In the genomic region with DNA sequence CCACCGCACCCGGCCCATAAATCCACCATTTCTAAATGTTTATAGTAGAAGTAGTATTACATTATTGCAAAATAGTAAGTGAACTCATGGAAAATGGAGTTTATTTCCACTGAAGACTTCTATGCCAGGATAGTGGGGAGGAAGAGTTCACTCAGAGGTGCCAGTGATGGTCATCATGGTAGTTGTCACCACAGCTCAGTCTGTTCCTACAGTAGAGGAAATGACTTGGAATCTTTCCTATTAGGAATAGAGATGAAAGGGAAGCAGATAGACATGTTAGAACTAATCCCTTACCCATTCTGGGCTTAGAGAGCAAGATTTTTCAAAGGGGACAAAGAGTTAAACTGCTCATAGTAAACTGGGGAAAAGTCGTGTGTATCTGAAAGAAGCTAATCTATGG, we compare ENCODE assay signal across 30 cellular contexts. TPM values are rescaled to one million over a fixed set of nuclear protein-coding genes. Genes with fewer than 3 reads are reported as not detected.
DNase-seq lines count a peak whose midpoint lies in the region; ATAC-seq and TF ChIP-seq lines count a peak whose summit lies in the region.
"Had no signal": no experiment of that assay in that cellular context is flagged by ENCODE, and none has a peak within 500 bp of the region (broad histone marks: within the 10 kb centered on the region; RNA-seq: fewer than 3 reads in every experiment).

No MANE protein-coding gene starts in this region.

- H3K36me3 ChIP-seq in mesodermal cell (ENCODE audit: control insufficient read depth, insufficient read depth, low read length): peaks cover 58% of the 10 kb centered on the region

- peaks cover 3% of the 10 kb centered on the region for H3K4me1 ChIP-seq in mesodermal cell (ENCODE audit: control insufficient read depth, insufficient read depth, low read length, poor library complexity, severe bottlenecking)
- H3K4me1 ChIP-seq: BE2C had no signal

- CTCF ChIA-PET in activated CD8-positive, alpha-beta T cell treated with anti-CD3 and anti-CD28 coated beads for 36 hours (lab: Charles Lee): interaction anchor here (1.3 to 4.5 kb wide), 2 partner anchors 8 to 15 kb away, joined by 3 to 17 read pairs; no protein-coding TSS in a partner anchor
- CTCF ChIA-PET in activated CD8-positive, alpha-beta T cell treated with anti-CD3 and anti-CD28 coated beads, Interleukin-2, amount 10 ng/mL, durations not matched to agents 7 days and 5 days (lab: Charles Lee): no interaction called here
- CTCF ChIA-PET in WTC11 (lab: Charles Lee): interaction anchor here (0.7 to 1.7 kb wide), 4 partner anchors 14 to 97 kb away, joined by 3 to 6 read pairs (median 4); no protein-coding TSS in a partner anchor

- 83 to 100% methylated on average over 1 of the region's 3 CpGs for WGBS in mesodermal cell (ENCODE audit: insufficient coverage in 2 of 2), 2 experiments

- intact Hi-C loops in activated CD8-positive, alpha-beta T cell treated with anti-CD3 and anti-CD28 coated beads for 36 hours (cut with micrococcal nuclease): no loop called here

- H3K27ac ChIP-seq in mesodermal cell (ENCODE audit: low read depth, low read length, severe bottlenecking): peak overlapping the region; percentile 53
- H3K27ac ChIP-seq: 22Rv1 had no signal

- DNase-seq in activated CD8-positive, alpha-beta T cell treated with anti-CD3 and anti-CD28 coated beads for 36 hours: no peak
- no peak for DNase-seq in activated CD8-positive, alpha-beta T cell treated with anti-CD3 and anti-CD28 coated beads, Interleukin-2, amount 10 ng/mL, durations not matched to agents 7 days and 5 days
- DNase-seq in WTC11 (ENCODE audit: low spot score): no peak
- peak; percentile 29 for DNase-seq in epithelial cell of esophagus (ENCODE audit: low read depth)
- DNase-seq in NCI-H1092 treated with DMSO at 0.1 percent for 48 hours (lab: John Stamatoyannopoulos, UW): no peak
- DNase-seq: ACHN; BE2C; CD8-positive, alpha-beta memory T cell; DMS 273 treated with DMSO at 0.1 percent for 48 hours; DMS79; EL; GDM1; KBM-7; MV-4-11; NCI-H1105 treated with DMSO at 0.1 percent for 48 hours; NCI-H2029; NCI-H446 treated with DMSO at 0.1 percent for 48 hours; NCI-H526 treated with DMSO at 0.1 percent for 48 hours; RPMI8226; SHP77 had no signal

- no peaks in the 10 kb centered on the region for H3K9me3 Mint-ChIP-seq in activated CD8-positive, alpha-beta T cell treated with anti-CD3 and anti-CD28 coated beads for 36 hours
- H3K9me3 Mint-ChIP-seq in activated CD8-positive, alpha-beta T cell treated with anti-CD3 and anti-CD28 coated beads, Interleukin-2, amount 10 ng/mL, durations not matched to agents 7 days and 5 days (ENCODE audit: insufficient read depth): no peaks in the 10 kb centered on the region
- H3K9me3 Mint-ChIP-seq in WTC11: no peaks in the 10 kb centered on the region
- H3K9me3 Mint-ChIP-seq: CD14-positive monocyte; CD8-positive, alpha-beta memory T cell had no signal

- no peak for TF ChIP-seq CTCF in activated CD8-positive, alpha-beta T cell treated with anti-CD3 and anti-CD28 coated beads for 36 hours (IDR thresholded peaks at IDR 0.05)
- TF ChIP-seq CTCF in WTC11 (IDR thresholded peaks at IDR 0.05) (no peak), epithelial cell of esophagus (IDR thresholded peaks at IDR 0.05; ENCODE audit: insufficient read depth, low read depth, low read length, missing control alignments) (no peak)

- no peak for ATAC-seq in activated CD8-positive, alpha-beta T cell treated with anti-CD3 and anti-CD28 coated beads for 36 hours
- ATAC-seq in activated CD8-positive, alpha-beta T cell treated with anti-CD3 and anti-CD28 coated beads, Interleukin-2, amount 10 ng/mL, durations not matched to agents 7 days and 5 days: no peak
- ATAC-seq in WTC11: no peak
- no peak for ATAC-seq in HG02884 (IDR thresholded peaks at IDR 0.05; ENCODE audit: unreplicated experiment)
- no peak for ATAC-seq in GM19395 (IDR thresholded peaks at IDR 0.05; ENCODE audit: unreplicated experiment)
- ATAC-seq: GM12878, HCT116, HepG2 had no signal

- H3K27ac Mint-ChIP-seq in activated CD8-positive, alpha-beta T cell treated with anti-CD3 and anti-CD28 coated beads for 36 hours: peak overlapping the region; percentile 20
- no peak overlapping the region for H3K27ac Mint-ChIP-seq in activated CD8-positive, alpha-beta T cell treated with anti-CD3 and anti-CD28 coated beads, Interleukin-2, amount 10 ng/mL, durations not matched to agents 7 days and 5 days
- peak overlapping the region; percentile 72 for H3K27ac Mint-ChIP-seq in WTC11
- H3K27ac Mint-ChIP-seq: CD8-positive, alpha-beta memory T cell had no signal

- no peaks in the 10 kb centered on the region for H3K9me3 ChIP-seq in mesodermal cell (ENCODE audit: control insufficient read depth, low read length)
- H3K9me3 ChIP-seq: BE2C had no signal

- POLR2A ChIA-PET in activated CD8-positive, alpha-beta T cell treated with anti-CD3 and anti-CD28 coated beads for 36 hours (lab: Charles Lee): interaction anchor here (1.1 kb wide), 1 partner anchor 14 kb away, joined by 3 read pairs; no protein-coding TSS in a partner anchor
- POLR2A ChIA-PET in activated CD8-positive, alpha-beta T cell treated with anti-CD3 and anti-CD28 coated beads, Interleukin-2, amount 10 ng/mL, durations not matched to agents 7 days and 5 days (lab: Charles Lee): no interaction called here
- POLR2A ChIA-PET in WTC11 (lab: Charles Lee): no interaction called here

- peaks cover 34% of the 10 kb centered on the region for H3K36me3 Mint-ChIP-seq in activated CD8-positive, alpha-beta T cell treated with anti-CD3 and anti-CD28 coated beads for 36 hours (ENCODE audit: low read depth)
- peaks cover 27% of the 10 kb centered on the region for H3K36me3 Mint-ChIP-seq in activated CD8-positive, alpha-beta T cell treated with anti-CD3 and anti-CD28 coated beads, Interleukin-2, amount 10 ng/mL, durations not matched to agents 7 days and 5 days (ENCODE audit: low read depth)
- peaks cover 35% of the 10 kb centered on the region for H3K36me3 Mint-ChIP-seq in WTC11

- no peak overlapping the region for H3K4me3 Mint-ChIP-seq in activated CD8-positive, alpha-beta T cell treated with anti-CD3 and anti-CD28 coated beads for 36 hours
- no peak overlapping the region for H3K4me3 Mint-ChIP-seq in activated CD8-positive, alpha-beta T cell treated with anti-CD3 and anti-CD28 coated beads, Interleukin-2, amount 10 ng/mL, durations not matched to agents 7 days and 5 days
- H3K4me3 Mint-ChIP-seq in WTC11: no peak overlapping the region
- H3K4me3 Mint-ChIP-seq: CD14-positive monocyte; CD8-positive, alpha-beta memory T cell had no signal

- H3K27me3 Mint-ChIP-seq in activated CD8-positive, alpha-beta T cell treated with anti-CD3 and anti-CD28 coated beads for 36 hours: no peaks in the 10 kb centered on the region
- H3K27me3 Mint-ChIP-seq in activated CD8-positive, alpha-beta T cell treated with anti-CD3 and anti-CD28 coated beads, Interleukin-2, amount 10 ng/mL, durations not matched to agents 7 days and 5 days (ENCODE audit: low read depth): no peaks in the 10 kb centered on the region
- H3K27me3 Mint-ChIP-seq in WTC11 (ENCODE audit: low read depth): no peaks in the 10 kb centered on the region
- H3K27me3 Mint-ChIP-seq: CD8-positive, alpha-beta memory T cell had no signal

- H3K4me3 ChIP-seq in epithelial cell of esophagus (ENCODE audit: low read length): no peak overlapping the region
- no peak overlapping the region for H3K4me3 ChIP-seq in mesodermal cell (ENCODE audit: extremely low read depth, insufficient read depth, low read length, poor library complexity, severe bottlenecking)
- H3K4me3 ChIP-seq: GM12878 had no signal

- peaks cover 1% of the 10 kb centered on the region for H3K4me1 Mint-ChIP-seq in activated CD8-positive, alpha-beta T cell treated with anti-CD3 and anti-CD28 coated beads for 36 hours (ENCODE audit: low read depth)
- peaks cover 6% of the 10 kb centered on the region for H3K4me1 Mint-ChIP-seq in activated CD8-positive, alpha-beta T cell treated with anti-CD3 and anti-CD28 coated beads, Interleukin-2, amount 10 ng/mL, durations not matched to agents 7 days and 5 days (ENCODE audit: low read depth)
- no peaks in the 10 kb centered on the region for H3K4me1 Mint-ChIP-seq in WTC11
- H3K4me1 Mint-ChIP-seq: CD8-positive, alpha-beta memory T cell had no signal

TF ChIP-seq in WTC11, 78 proteins besides CTCF, POLR2A, EP300 and RAD21 (continues in another document):
- TF ChIP-seq ESRRA (CRISPR knock-in tag; IDR thresholded peaks at IDR 0.05; ENCODE audit: borderline replicate concordance) (no peak), CBFB (CRISPR knock-in tag; IDR thresholded peaks at IDR 0.05; ENCODE audit: low read depth) (no peak), ZNF263 (CRISPR knock-in tag; IDR thresholded peaks at IDR 0.05; ENCODE audit: low read depth) (no peak)

RNA-seq across cellular contexts. Expression of a gene that starts 20.1 kb away (rescaled TPM):
- 10 to 100 TPM; 54.3 to 54.6 TPM for total RNA-seq in activated CD8-positive, alpha-beta T cell treated with anti-CD3 and anti-CD28 coated beads for 36 hours
- total RNA-seq in activated CD8-positive, alpha-beta T cell treated with anti-CD3 and anti-CD28 coated beads, Interleukin-2, amount 10 ng/mL, durations not matched to agents 7 days and 5 days: 10 to 100 TPM; 25.8 to 26.3 TPM
- total RNA-seq in WTC11 (2021): 60.3 to 63.3 TPM (median 61.1 TPM) in 3 replicates
- polyA plus RNA-seq in mesodermal cell (2013, experiment 1 of 2): 49.3 TPM
- 51.2 TPM for polyA plus RNA-seq in mesodermal cell (2013, experiment 2 of 2)

RNA-seq across cellular contexts. Expression of a gene that starts 26.7 kb away (rescaled TPM):
- under 1 TPM in 1 of 2 experiments, not detected in 1; 0.07 TPM for total RNA-seq in activated CD8-positive, alpha-beta T cell treated with anti-CD3 and anti-CD28 coated beads for 36 hours
- under 1 TPM in 1 of 2 experiments, not detected in 1; 0.08 TPM for total RNA-seq in activated CD8-positive, alpha-beta T cell treated with anti-CD3 and anti-CD28 coated beads, Interleukin-2, amount 10 ng/mL, durations not matched to agents 7 days and 5 days
- total RNA-seq in WTC11 (2021): 0.09 to 0.46 TPM (median 0.46 TPM) in 3 replicates
- not detected for polyA plus RNA-seq in mesodermal cell (2013, experiment 1 of 2)
- not detected for polyA plus RNA-seq in mesodermal cell (2013, experiment 2 of 2)
- total RNA-seq: HepG2, HT1080, LHCN-M2 had no signal
- polyA plus RNA-seq: CD14-positive monocyte; CD8-positive, alpha-beta memory T cell had no signal

RNA-seq across cellular contexts. Expression of a gene that starts 34.6 kb away (rescaled TPM):
- 10 to 100 TPM; 18.0 to 18.9 TPM for total RNA-seq in activated CD8-positive, alpha-beta T cell treated with anti-CD3 and anti-CD28 coated beads for 36 hours
- 10 to 100 TPM; 13.0 to 15.3 TPM for total RNA-seq in activated CD8-positive, alpha-beta T cell treated with anti-CD3 and anti-CD28 coated beads, Interleukin-2, amount 10 ng/mL, durations not matched to agents 7 days and 5 days
- total RNA-seq in WTC11 (2021): 32.3 to 34.4 TPM (median 33.6 TPM) in 3 replicates
- 12.0 TPM for polyA plus RNA-seq in mesodermal cell (2013, experiment 1 of 2)
- 11.2 TPM for polyA plus RNA-seq in mesodermal cell (2013, experiment 2 of 2)
